Comparison of ENCODE assay signal across 9 cellular contexts in genomic region chr12:6384499-6385436, GRCh38. TPM values are rescaled to one million over a fixed set of nuclear protein-coding genes. Genes with fewer than 3 reads are reported as not detected.
DNase-seq lines count a peak whose midpoint lies in the region; ATAC-seq and TF ChIP-seq lines count a peak whose summit lies in the region.
"Had no signal": no experiment of that assay in that cellular context is flagged by ENCODE, and none has a peak within 500 bp of the region (broad histone marks: within the 10 kb centered on the region; RNA-seq: fewer than 3 reads in every experiment).

No MANE protein-coding gene starts in this region.

- H3K4me3 Mint-ChIP-seq in activated naive CD4-positive, alpha-beta T cell treated with anti-CD3 and anti-CD28 coated beads for 36 hours: peak overlapping the region; percentile 24

- H3K9me3 Mint-ChIP-seq in activated naive CD4-positive, alpha-beta T cell treated with anti-CD3 and anti-CD28 coated beads for 36 hours: no peaks in the 10 kb centered on the region
- no peaks in the 10 kb centered on the region for H3K9me3 Mint-ChIP-seq in activated naive CD4-positive, alpha-beta T cell treated with anti-CD3 and anti-CD28 coated beads, Interleukin-2, amount 50 U/mL, for 72 hours

- peaks cover 4% of the 10 kb centered on the region for H3K4me1 Mint-ChIP-seq in activated naive CD4-positive, alpha-beta T cell treated with anti-CD3 and anti-CD28 coated beads for 36 hours (ENCODE audit: low read depth)

- H3K27ac Mint-ChIP-seq in activated naive CD4-positive, alpha-beta T cell treated with anti-CD3 and anti-CD28 coated beads for 36 hours: no peak overlapping the region
- no peak overlapping the region for H3K27ac Mint-ChIP-seq in activated naive CD4-positive, alpha-beta T cell treated with anti-CD3 and anti-CD28 coated beads, Interleukin-2, amount 50 U/mL, for 72 hours

- no peaks in the 10 kb centered on the region for H3K36me3 Mint-ChIP-seq in activated naive CD4-positive, alpha-beta T cell treated with anti-CD3 and anti-CD28 coated beads for 36 hours (ENCODE audit: low read depth)
- H3K36me3 Mint-ChIP-seq in activated naive CD4-positive, alpha-beta T cell treated with anti-CD3 and anti-CD28 coated beads, Interleukin-2, amount 50 U/mL, for 72 hours: peaks cover 0 to 4% of the 10 kb centered on the region in 2 donors

- CTCF ChIA-PET in activated naive CD4-positive, alpha-beta T cell treated with anti-CD3 and anti-CD28 coated beads for 36 hours (lab: Charles Lee): no interaction called here

- no peaks in the 10 kb centered on the region for H3K27me3 ChIP-seq in duodenal mucosa (ENCODE audit: control insufficient read depth in 1 of 2, insufficient read depth in 2 of 2, low read length in 2 of 2)

- H3K4me1 ChIP-seq in duodenal mucosa (ENCODE audit: control insufficient read depth in 1 of 2, insufficient read depth in 2 of 2, low read length in 2 of 2) (peaks cover 32 to 35% of the 10 kb centered on the region in 2 donors), mucosa of descending colon (ENCODE audit: low read depth) (peaks cover 15% of the 10 kb centered on the region), urinary bladder (ENCODE audit: insufficient read depth) (peaks cover 2% of the 10 kb centered on the region)

- peak overlapping the region; percentile 97 to 98 for H3K9ac ChIP-seq in duodenal mucosa (ENCODE audit: low read depth in 1 of 2, low read length in 2 of 2)

- no peak for TF ChIP-seq POLR2A in erythroblast (IDR thresholded peaks at IDR 0.05; ENCODE audit: low read length)

- DNase-seq in activated naive CD4-positive, alpha-beta T cell treated with anti-CD3 and anti-CD28 coated beads for 36 hours: no peak
- no peak for DNase-seq in activated naive CD4-positive, alpha-beta T cell treated with anti-CD3 and anti-CD28 coated beads, Interleukin-2, amount 50 U/mL, for 72 hours (ENCODE audit: low spot score in 2 of 2)
- DNase-seq in mucosa of descending colon: peak in 1 of 3 donors; percentile 63
- DNase-seq in erythroblast (lab: John Stamatoyannopoulos, UW): no peak
- DNase-seq in NCI-H1417 (lab: John Stamatoyannopoulos, UW): no peak
- DNase-seq in H4 (ENCODE audit: low spot score): no peak

- H3K27ac ChIP-seq in duodenal mucosa (ENCODE audit: low read depth, low read length) (peak overlapping the region; percentile 85), urinary bladder (ENCODE audit: low read depth) (peak overlapping the region; percentile 83)

- H3K36me3 ChIP-seq in duodenal mucosa (ENCODE audit: control insufficient read depth in 1 of 2, insufficient read depth in 2 of 2, low read length in 2 of 2): peaks cover 18 to 32% of the 10 kb centered on the region in 2 donors
- H3K36me3 ChIP-seq in mucosa of descending colon (ENCODE audit: low read depth): no peaks in the 10 kb centered on the region
- H3K36me3 ChIP-seq in urinary bladder (ENCODE audit: insufficient read depth): peaks cover 3% of the 10 kb centered on the region

- ATAC-seq in activated naive CD4-positive, alpha-beta T cell treated with anti-CD3 and anti-CD28 coated beads, Interleukin-2, amount 50 U/mL, for 72 hours: no peak
- ATAC-seq in mucosa of descending colon: peak; percentile 39

- H3K9me3 ChIP-seq in duodenal mucosa (ENCODE audit: control insufficient read depth in 1 of 2, low read length in 2 of 2): no peaks in the 10 kb centered on the region
- no peaks in the 10 kb centered on the region for H3K9me3 ChIP-seq in mucosa of descending colon

- intact Hi-C loops in activated naive CD4-positive, alpha-beta T cell treated with anti-CD3 and anti-CD28 coated beads for 36 hours (cut with micrococcal nuclease): no loop called here
- intact Hi-C loops in mucosa of descending colon (cut with DNase I, micrococcal nuclease): loop anchor here (5.0 to 10.0 kb wide), 2 partner anchors 47 to 50 kb away; no protein-coding TSS in a partner anchor

- H3K27me3 Mint-ChIP-seq in activated naive CD4-positive, alpha-beta T cell treated with anti-CD3 and anti-CD28 coated beads for 36 hours (ENCODE audit: low read depth): peaks cover 6% of the 10 kb centered on the region

- 53% methylated on average over 36 of the region's 36 CpGs for WGBS in urinary bladder

- TF ChIP-seq CTCF in mucosa of descending colon (IDR thresholded peaks at IDR 0.05): no peak

- peak overlapping the region; percentile 90 to 92 for H3K4me3 ChIP-seq in duodenal mucosa (ENCODE audit: low read depth in 1 of 2, low read length in 2 of 2)
- peak overlapping the region; percentile 33 for H3K4me3 ChIP-seq in mucosa of descending colon
- peak overlapping the region; percentile 63 for H3K4me3 ChIP-seq in urinary bladder (ENCODE audit: low read depth, low read length)

RNA-seq across cellular contexts. Expression of gene LTBR, which starts 0.8 kb away (rescaled TPM):
- total RNA-seq in activated naive CD4-positive, alpha-beta T cell treated with anti-CD3 and anti-CD28 coated beads for 36 hours: 1 to 10 TPM; 2.1 to 3.1 TPM
- 1 to 10 TPM; 2.0 to 3.1 TPM for total RNA-seq in activated naive CD4-positive, alpha-beta T cell treated with anti-CD3 and anti-CD28 coated beads, Interleukin-2, amount 50 U/mL, for 72 hours
- total RNA-seq in mucosa of descending colon (100 to 1,000 TPM; 114 to 142 (median 135) TPM), urinary bladder (29.6 TPM)
- 126 TPM for polyA plus RNA-seq in urinary bladder
- total RNA-seq in H4 (2014; rRNA removed; shearing (Covaris generic)): 19.5 and 31.5 TPM in 2 replicates

RNA-seq across cellular contexts. Expression of gene SCNN1A, which starts 9.4 kb away (rescaled TPM):
- under 1 TPM; 0.20 to 0.67 TPM for total RNA-seq in activated naive CD4-positive, alpha-beta T cell treated with anti-CD3 and anti-CD28 coated beads for 36 hours
- 1 to 10 TPM; 1.1 to 2.8 TPM for total RNA-seq in activated naive CD4-positive, alpha-beta T cell treated with anti-CD3 and anti-CD28 coated beads, Interleukin-2, amount 50 U/mL, for 72 hours
- 100 to 1,000 TPM; 130 to 402 (median 386) TPM for total RNA-seq in mucosa of descending colon
- 5.7 TPM for total RNA-seq in urinary bladder
- polyA plus RNA-seq in urinary bladder: 10.4 TPM
- 1.7 and 2.1 TPM in 2 replicates for total RNA-seq in H4 (2014; rRNA removed; shearing (Covaris generic))
- total RNA-seq: glomerular endothelial cell had no signal

RNA-seq across cellular contexts. Expression of gene TNFRSF1A, which starts 42.9 kb away (rescaled TPM):
- 10 to 100 TPM; 38.1 to 41.3 TPM for total RNA-seq in activated naive CD4-positive, alpha-beta T cell treated with anti-CD3 and anti-CD28 coated beads for 36 hours
- total RNA-seq in activated naive CD4-positive, alpha-beta T cell treated with anti-CD3 and anti-CD28 coated beads, Interleukin-2, amount 50 U/mL, for 72 hours: 10 to 100 TPM; 49.3 to 62.6 TPM
- total RNA-seq in mucosa of descending colon: 100 to 1,000 TPM; 166 to 237 (median 211) TPM
- total RNA-seq in urinary bladder: 56.1 TPM
- 223 TPM for polyA plus RNA-seq in urinary bladder
- 320 and 327 TPM in 2 replicates for total RNA-seq in H4 (2014; rRNA removed; shearing (Covaris generic))

RNA-seq across cellular contexts. Expression of gene CD27, which starts 60.0 kb away (rescaled TPM):
- 10 to 100 TPM; 48.1 to 56.7 TPM for total RNA-seq in activated naive CD4-positive, alpha-beta T cell treated with anti-CD3 and anti-CD28 coated beads for 36 hours
- 100 to 1,000 TPM in 1 of 2 donors, 10 to 100 TPM in 1; 77.9 to 162 TPM for total RNA-seq in activated naive CD4-positive, alpha-beta T cell treated with anti-CD3 and anti-CD28 coated beads, Interleukin-2, amount 50 U/mL, for 72 hours
- total RNA-seq in mucosa of descending colon (1 to 10 TPM; 1.8 to 5.3 (median 3.9) TPM), urinary bladder (0.26 TPM)
- polyA plus RNA-seq in urinary bladder: 1.7 TPM
- total RNA-seq in H4 (2014; rRNA removed; shearing (Covaris generic)): not detected in 2 replicates

Comparison
In these comparisons a context has a peak if more than half of its experiments do, and no peak if none do; other contexts are left out.
1. H3K4me3 ChIP-seq: peak in every context shown above with its lines; median percentile 91 in duodenal mucosa; 63 in urinary bladder; 33 in mucosa of descending colon.
2. RNA of gene SCNN1A, which starts 9.4 kb away (total RNA-seq): 130 to 402 TPM in mucosa of descending colon; 5.7 TPM in urinary bladder (single experiment), 1.1 to 2.8 TPM in activated naive CD4-positive, alpha-beta T cell treated with anti-CD3 and anti-CD28 coated beads, Interleukin-2, amount 50 U/mL, for 72 hours, 1.7 to 2.1 TPM in H4 and 0.20 to 0.67 TPM in activated naive CD4-positive, alpha-beta T cell treated with anti-CD3 and anti-CD28 coated beads for 36 hours; every median in the first group is over 10 times any median in the second.